24 cellular contexts compared by ENCODE assay signal in the genomic region with DNA sequence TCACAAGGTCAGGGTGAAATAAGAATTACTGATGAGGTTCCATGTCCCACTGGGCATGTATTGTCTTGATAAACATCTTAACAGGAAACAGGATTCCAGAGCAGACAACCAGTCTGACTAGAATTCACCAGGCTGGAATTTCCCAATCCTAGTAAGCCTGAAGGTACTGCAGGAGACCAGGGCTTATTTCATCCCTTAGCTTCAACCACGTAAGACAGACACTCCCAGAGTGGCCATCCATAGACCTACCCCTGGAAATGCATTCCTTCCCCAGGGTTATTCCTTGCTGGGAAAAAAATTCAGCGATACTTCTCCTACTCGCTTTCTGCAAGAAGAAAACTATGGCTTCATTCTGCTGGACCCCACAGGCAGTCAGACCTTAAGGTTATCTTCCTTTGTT.
"Had no signal": no experiment of that assay in that cellular context is flagged by ENCODE, and none has a peak within 500 bp of the region (broad histone marks: within the 10 kb centered on the region; RNA-seq: fewer than 3 reads in every experiment).

No MANE protein-coding gene starts in this region.

- H2AFZ ChIP-seq: neural progenitor cell, parathyroid adenoma had no signal

- H3K9ac ChIP-seq: neural progenitor cell, parathyroid adenoma had no signal

- H3K4me2 ChIP-seq: neural progenitor cell had no signal

- H3K4me3 ChIP-seq: cardiac muscle cell, coronary artery, dorsolateral prefrontal cortex, heart left ventricle, neural progenitor cell, psoas muscle, sigmoid colon, thoracic aorta had no signal

- H3K36me3 ChIP-seq: cardiac muscle cell, heart left ventricle, sigmoid colon, thoracic aorta had no signal

- H3K27ac ChIP-seq: cardiac muscle cell, coronary artery, dorsolateral prefrontal cortex, heart left ventricle, neural progenitor cell, parathyroid adenoma, psoas muscle, sigmoid colon, thoracic aorta had no signal

- H3K4me1 ChIP-seq: heart left ventricle, neural progenitor cell, parathyroid adenoma had no signal

- DNase-seq: activated naive CD4-positive, alpha-beta T cell; activated T-cell treated with anti-CD3 and anti-CD28 coated beads for 4 hours; activated T-cell treated with anti-CD3 and anti-CD28 coated beads, Interleukin-2, amount 50 U/mL, for 72 hours; anterior cingulate cortex; dorsolateral prefrontal cortex; effector memory CD4-positive, alpha-beta T cell; erythroblast; heart left ventricle; hypothalamus; naive thymus-derived CD8-positive, alpha-beta T cell; occipital lobe; psoas muscle; sigmoid colon; small intestine; stimulated activated CD4-positive, alpha-beta T cell treated with anti-CD3 and anti-CD28 coated beads, Interleukin-4, amount 100 ng/mL, for 24 hours; T-helper 17 cell; T1000 had no signal

- H3K27me3 ChIP-seq: cardiac muscle cell, dorsolateral prefrontal cortex, heart left ventricle, neural progenitor cell, sigmoid colon had no signal

- ATAC-seq: activated naive CD4-positive, alpha-beta T cell treated with anti-CD3 and anti-CD28 coated beads, Interleukin-2, amount 50 U/mL, for 72 hours; activated T-cell treated with anti-CD3 and anti-CD28 coated beads, Interleukin-2, amount 50 U/mL, for 72 hours; heart left ventricle; naive thymus-derived CD8-positive, alpha-beta T cell; psoas muscle; stimulated activated effector memory CD8-positive, alpha-beta T cell treated with anti-CD3 and anti-CD28 coated beads, Interleukin-12 subunit alpha, Interleukin-12 subunit beta, amount 100 ng/mL, for 72 hours; T-helper 17 cell had no signal

- H3K9me3 ChIP-seq: thoracic aorta had no signal

- H3K79me2 ChIP-seq: parathyroid adenoma had no signal
